Comparison of ENCODE assay signal across 10 cellular contexts in genomic region chr15:41495736-41496599, GRCh38. TPM values are rescaled to one million over a fixed set of nuclear protein-coding genes. Genes with fewer than 3 reads are reported as not detected.
DNase-seq lines count a peak whose midpoint lies in the region; ATAC-seq and TF ChIP-seq lines count a peak whose summit lies in the region.
"Had no signal": no experiment of that assay in that cellular context is flagged by ENCODE, and none has a peak within 500 bp of the region (broad histone marks: within the 10 kb centered on the region; RNA-seq: fewer than 3 reads in every experiment).

No MANE protein-coding gene starts in this region.

- H3K27ac Mint-ChIP-seq in CD4-positive, alpha-beta T cell: no peak overlapping the region
- no peak overlapping the region for H3K27ac Mint-ChIP-seq in glutamatergic neuron (ENCODE audit: unreplicated experiment)

- TF ChIP-seq RAD21 in neural cell (conservative IDR thresholded peaks at IDR 0.05): no peak

- TF ChIP-seq CTCF in CD4-positive, alpha-beta T cell (IDR thresholded peaks at IDR 0.05): no peak
- TF ChIP-seq CTCF in glutamatergic neuron (IDR thresholded peaks at IDR 0.05; ENCODE audit: partially characterized antibody, unreplicated experiment) (no peak), neural cell (IDR thresholded peaks at IDR 0.05; ENCODE audit: poor library complexity, severe bottlenecking) (no peak), PC-3 (conservative IDR thresholded peaks at IDR 0.05; ENCODE audit: low read depth, low read length) (no peak)

- H3K36me3 ChIP-seq in neural cell (ENCODE audit: insufficient read depth, low read length) (no peaks in the 10 kb centered on the region), PC-3 (ENCODE audit: low read depth, low read length) (no peaks in the 10 kb centered on the region)

- CTCF ChIA-PET in CD4-positive, alpha-beta T cell (lab: Charles Lee): interaction anchor here (1.2 kb wide), 1 partner anchor 14 kb away, joined by 3 read pairs; no protein-coding TSS in a partner anchor
- CTCF ChIA-PET in PC-3 (lab: Charles Lee): no interaction called here

- no peaks in the 10 kb centered on the region for H3K36me3 Mint-ChIP-seq in CD4-positive, alpha-beta T cell (ENCODE audit: low read depth)
- no peaks in the 10 kb centered on the region for H3K36me3 Mint-ChIP-seq in glutamatergic neuron (ENCODE audit: unreplicated experiment)

- peak overlapping the region; percentile 75 for H3K4me3 Mint-ChIP-seq in CD4-positive, alpha-beta T cell
- no peak overlapping the region for H3K4me3 Mint-ChIP-seq in glutamatergic neuron (ENCODE audit: unreplicated experiment)

- H2AFZ ChIP-seq in neural cell (ENCODE audit: low read depth, low read length): no peak overlapping the region
- H2AFZ ChIP-seq in PC-3 (ENCODE audit: low read length): no peak overlapping the region

- H3K9me3 Mint-ChIP-seq in CD4-positive, alpha-beta T cell: no peaks in the 10 kb centered on the region
- H3K9me3 Mint-ChIP-seq in glutamatergic neuron (ENCODE audit: unreplicated experiment): peaks cover 9% of the 10 kb centered on the region

- TF ChIP-seq EP300 in neural cell (conservative IDR thresholded peaks at IDR 0.05; ENCODE audit: poor library complexity, severe bottlenecking): no peak

- peaks cover 8% of the 10 kb centered on the region for H3K4me1 Mint-ChIP-seq in CD4-positive, alpha-beta T cell (ENCODE audit: low read depth)
- H3K4me1 Mint-ChIP-seq in glutamatergic neuron (ENCODE audit: low read depth, unreplicated experiment): peaks cover 6% of the 10 kb centered on the region

- H3K27me3 Mint-ChIP-seq in CD4-positive, alpha-beta T cell: peaks cover 75% of the 10 kb centered on the region
- peaks cover 34% of the 10 kb centered on the region for H3K27me3 Mint-ChIP-seq in glutamatergic neuron (ENCODE audit: unreplicated experiment)

- peak overlapping the region; percentile 66 for H3K4me3 ChIP-seq in neural cell (ENCODE audit: low read length)
- H3K4me3 ChIP-seq in PC-3 (ENCODE audit: low read length): no peak overlapping the region

- peaks cover 27% of the 10 kb centered on the region for H3K4me1 ChIP-seq in PC-3 (ENCODE audit: insufficient read depth, low read length)

- no peaks in the 10 kb centered on the region for H3K9me2 ChIP-seq in neural cell (ENCODE audit: insufficient read depth, low read length)
- H3K9me2 ChIP-seq in PC-3 (replicated peaks; ENCODE audit: low read length): no peaks in the 10 kb centered on the region

- H3K27ac ChIP-seq in CD4-positive, alpha-beta T cell (ENCODE audit: low read depth, low read length): no peak overlapping the region
- H3K27ac ChIP-seq in neural cell (ENCODE audit: low read length) (no peak overlapping the region), PC-3 (ENCODE audit: low read length) (no peak overlapping the region)

- intact Hi-C loops in CD4-positive, alpha-beta T cell (cut with DNase I, micrococcal nuclease): no loop called here
- intact Hi-C loops in PC-3 (cut with micrococcal nuclease): loop anchor here (10.0 kb wide), 1 partner anchor 49 kb away; the partner anchor contains the start of gene RPAP1

- POLR2A ChIA-PET in CD4-positive, alpha-beta T cell (lab: Charles Lee): interaction anchor here (1.1 to 1.2 kb wide), 2 partner anchors 48 to 62 kb away, joined by 3 to 4 read pairs; partner anchors contain the start of gene RPAP1
- POLR2A ChIA-PET in PC-3 (lab: Charles Lee; ENCODE audit: unreplicated experiment): no interaction called here

- no peak for ATAC-seq in CD4-positive, alpha-beta T cell (ENCODE audit: poor library complexity)
- no peak for ATAC-seq in GM21528 (IDR thresholded peaks at IDR 0.05; ENCODE audit: low FRiP score, unreplicated experiment)
- no peak for ATAC-seq in PC-3

- H4K20me1 ChIP-seq in neural cell (ENCODE audit: insufficient read depth) (no peaks in the 10 kb centered on the region), PC-3 (ENCODE audit: low read length) (no peaks in the 10 kb centered on the region)

- no peak overlapping the region for H3K4me2 ChIP-seq in neural cell (ENCODE audit: low read length)
- H3K4me2 ChIP-seq in PC-3 (ENCODE audit: low read length): no peak overlapping the region

- H3K79me2 ChIP-seq in neural cell (replicated peaks; ENCODE audit: insufficient read depth, low read length): no peaks in the 10 kb centered on the region
- no peaks in the 10 kb centered on the region for H3K79me2 ChIP-seq in PC-3 (ENCODE audit: low read length)

- H3F3A ChIP-seq in neural cell (ENCODE audit: insufficient read depth, low read length, poor library complexity, severe bottlenecking) (no peaks in the 10 kb centered on the region), PC-3 (ENCODE audit: low read length, unreplicated experiment) (no peaks in the 10 kb centered on the region)

- H3K27me3 ChIP-seq in CD4-positive, alpha-beta T cell (ENCODE audit: control insufficient read depth, insufficient read depth, low read length): peaks cover 73% of the 10 kb centered on the region
- H3K27me3 ChIP-seq in neural cell (ENCODE audit: insufficient read depth, low read depth, low read length): peaks cover 96% of the 10 kb centered on the region
- no peaks in the 10 kb centered on the region for H3K27me3 ChIP-seq in PC-3 (ENCODE audit: low read length)

- no peaks in the 10 kb centered on the region for H3K9me3 ChIP-seq in CD4-positive, alpha-beta T cell (ENCODE audit: control insufficient read depth, low read length)
- no peaks in the 10 kb centered on the region for H3K9me3 ChIP-seq in neural cell (ENCODE audit: low read length)
- H3K9me3 ChIP-seq in PC-3 (ENCODE audit: low read length): no peaks in the 10 kb centered on the region

- BruUV-seq in PC-3 (replicated peaks; lab: Mats Ljungman, UMichigan): no TSS peak

- DNase-seq in CD4-positive, alpha-beta T cell: no peak
- DNase-seq in HuH-7.5 (ENCODE audit: low spot score) (peak; percentile 81), glutamatergic neuron (peak; percentile 44), NCI-H524 (lab: John Stamatoyannopoulos, UW) (no peak), nucleus accumbens (lab: John Stamatoyannopoulos, UW) (no peak), PC-3 (no peak)
- DNase-seq: DND-41, NCI-H1105 treated with DMSO at 0.1 percent for 48 hours had no signal

- H3K9ac ChIP-seq in neural cell (ENCODE audit: low read length) (no peak overlapping the region), PC-3 (ENCODE audit: low read length) (no peak overlapping the region)

TF ChIP-seq in neural cell, 6 proteins besides CTCF, POLR2A, EP300 and RAD21:
- TF ChIP-seq EZH2 (IDR thresholded peaks at IDR 0.05; ENCODE audit: borderline replicate concordance, insufficient read depth, low read length, poor library complexity, severe bottlenecking): peak; percentile 28
- no peak for TF ChIP-seq REST (IDR thresholded peaks at IDR 0.05; ENCODE audit: borderline replicate concordance)

RNA-seq across cellular contexts. Expression of gene ITPKA, which starts 2.3 kb away (rescaled TPM):
- total RNA-seq in CD4-positive, alpha-beta T cell: not detected
- total RNA-seq in glutamatergic neuron (ENCODE audit: unreplicated experiment) (1.1 TPM), PC-3 (2014; rRNA removed) (7.8 and 16.8 TPM in 2 replicates)
- polyA plus RNA-seq in neural cell: 0.20 and 1.1 TPM in 2 replicates
- 1.5 TPM in 1 of 2 replicates, not detected in the other for polyA minus RNA-seq in neural cell

RNA-seq across cellular contexts. Expression of gene LTK, which starts 17.7 kb away (rescaled TPM):
- 1 to 10 TPM; 9.7 to 9.9 TPM for total RNA-seq in CD4-positive, alpha-beta T cell
- total RNA-seq in glutamatergic neuron (ENCODE audit: unreplicated experiment): 3.2 TPM
- 0.28 TPM in 1 of 2 replicates, not detected in the other for polyA plus RNA-seq in neural cell
- not detected in 2 replicates for polyA minus RNA-seq in neural cell
- 0.07 and 0.29 TPM in 2 replicates for total RNA-seq in PC-3 (2014; rRNA removed)

RNA-seq across cellular contexts. Expression of gene RPAP1, which starts 48.1 kb away (rescaled TPM):
- total RNA-seq in CD4-positive, alpha-beta T cell: 10 to 100 TPM; 20.8 to 22.5 TPM
- 48.9 TPM for total RNA-seq in glutamatergic neuron (ENCODE audit: unreplicated experiment)
- polyA plus RNA-seq in neural cell: 9.4 and 10.4 TPM in 2 replicates
- 16.6 and 17.0 TPM in 2 replicates for polyA minus RNA-seq in neural cell
- total RNA-seq in PC-3 (2014; rRNA removed): 28.4 and 51.1 TPM in 2 replicates

Comparison
In these comparisons a context has a peak if more than half of its experiments do, and no peak if none do; other contexts are left out.
1. DNase-seq: peak in HuH-7.5 (single experiment) and glutamatergic neuron (single experiment); none in CD4-positive, alpha-beta T cell (0 of 10), NCI-H524 (0 of 2), nucleus accumbens (0 of 56) and PC-3 (single experiment).